1 cellular context compared by ENCODE assay signal in the genomic region with DNA sequence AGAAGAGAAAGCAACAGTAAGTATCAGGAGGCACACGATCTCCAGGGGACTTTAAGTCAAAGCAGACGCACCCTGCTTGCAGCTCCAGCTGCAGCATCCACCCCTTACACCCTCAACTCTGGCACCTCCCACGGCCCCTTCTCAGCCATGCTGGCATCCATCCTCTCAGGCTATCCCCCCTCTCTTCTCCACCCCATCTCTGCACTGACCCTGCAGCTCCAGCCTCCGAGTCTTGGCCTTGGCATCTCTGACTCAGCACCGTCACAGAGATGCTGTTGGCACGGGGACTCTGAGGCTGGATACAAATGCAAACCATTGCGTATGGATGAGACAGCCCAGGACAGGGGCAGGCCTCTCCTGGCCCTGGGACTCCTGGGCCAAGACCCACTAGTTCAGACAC.
TF ChIP-seq lines count a peak whose summit lies in the region.

No MANE protein-coding gene starts in this region.

TF ChIP-seq in IMR-90, 13 proteins besides CTCF, POLR2A, EP300 and RAD21:
- TF ChIP-seq RFX5 (IDR thresholded peaks at IDR 0.05; ENCODE audit: low read depth, low read length) (no peak), BHLHE40 (IDR thresholded peaks at IDR 0.05; ENCODE audit: low read depth, low read length) (no peak), NFE2L2 (IDR thresholded peaks at IDR 0.05; ENCODE audit: low read depth, low read length) (no peak), MAFK (IDR thresholded peaks at IDR 0.05; ENCODE audit: low read depth, low read length) (no peak), CEBPB (IDR thresholded peaks at IDR 0.05; ENCODE audit: low read depth, low read length) (no peak)
